In genomic region chr2:61065706-61066688, GRCh38 we compare ENCODE assay signal across 1 cellular context.
A peak's percentile ranks its signal among the peaks of the same experiment; 100 is the strongest.
TF ChIP-seq lines count a peak whose summit lies in the region.

Gene SANBR (plus strand): TSS chr2:61065871. CDS start chr2:61070351, 4,480 bp downstream.

TF ChIP-seq in HepG2, 621 proteins besides CTCF, POLR2A, EP300 and RAD21 (continued from another document and continues in another):
- TF ChIP-seq POGZ (CRISPR knock-in tag; IDR thresholded peaks at IDR 0.05) (peak; percentile 62; the same call in 1 of the 2 replicates), ARNT2 (CRISPR knock-in tag; IDR thresholded peaks at IDR 0.05; ENCODE audit: low read depth) (peak; percentile 90), ZNF367 (CRISPR knock-in tag; IDR thresholded peaks at IDR 0.05; ENCODE audit: borderline replicate concordance) (peak; percentile 62; the same call in 1 of the 2 replicates), MAX (IDR thresholded peaks at IDR 0.05) (peak; percentile 78; the same call in 1 of the 2 replicates), ZNF7 (CRISPR knock-in tag; IDR thresholded peaks at IDR 0.05) (no peak), ZFP1 (CRISPR knock-in tag; IDR thresholded peaks at IDR 0.05) (no peak), ZNF572 (CRISPR knock-in tag; IDR thresholded peaks at IDR 0.05) (0 out of 2 replicates have a peak, but pooled peaks have one; percentile 42), MED8 (CRISPR knock-in tag; IDR thresholded peaks at IDR 0.05; ENCODE audit: insufficient replicate concordance) (no peak), ZMAT3 (CRISPR knock-in tag; conservative IDR thresholded peaks at IDR 0.05) (peak; percentile 76; the same call in 1 of the 2 replicates), GZF1 (CRISPR knock-in tag; IDR thresholded peaks at IDR 0.05) (no peak), POGK (CRISPR knock-in tag; conservative IDR thresholded peaks at IDR 0.05) (peak; percentile 90), ZNF407 (CRISPR knock-in tag; IDR thresholded peaks at IDR 0.05; ENCODE audit: not compliant biosample characterization) (peak; percentile 76), ZNF761 (CRISPR knock-in tag; conservative IDR thresholded peaks at IDR 0.05) (peak; percentile 64), ZFP36 (IDR thresholded peaks at IDR 0.05; ENCODE audit: borderline replicate concordance, low read depth, low read length, partially characterized antibody) (no peak), TRIM24 (CRISPR knock-in tag; IDR thresholded peaks at IDR 0.05) (no peak), HOXA5 (CRISPR knock-in tag; IDR thresholded peaks at IDR 0.05) (0 out of 2 replicates have a peak, but pooled peaks have one; percentile 53), PAXIP1 (CRISPR knock-in tag; conservative IDR thresholded peaks at IDR 0.05) (peak; percentile 56), BRCA1 (CRISPR knock-in tag; IDR thresholded peaks at IDR 0.05) (0 out of 2 replicates have a peak, but pooled peaks have one; percentile 32), FOXK2 (IDR thresholded peaks at IDR 0.05) (no peak), ZNF18 (CRISPR knock-in tag; IDR thresholded peaks at IDR 0.05; ENCODE audit: insufficient replicate concordance) (no peak), SOX5 (CRISPR knock-in tag; IDR thresholded peaks at IDR 0.05; ENCODE audit: borderline replicate concordance) (no peak; the same call in 1 of the 2 replicates), ZNF362 (CRISPR knock-in tag; IDR thresholded peaks at IDR 0.05; ENCODE audit: borderline replicate concordance) (peak; percentile 13; the same call in 1 of the 2 replicates), NR2F1 (CRISPR knock-in tag; IDR thresholded peaks at IDR 0.05) (peak; percentile 73 to 80), DNMT3B (CRISPR knock-in tag; conservative IDR thresholded peaks at IDR 0.05) (no peak), MXD4 (CRISPR knock-in tag; IDR thresholded peaks at IDR 0.05) (peak; percentile 87), FOSL2 (CRISPR knock-in tag; IDR thresholded peaks at IDR 0.05) (peak; percentile 45), ZBTB10 (CRISPR knock-in tag; IDR thresholded peaks at IDR 0.05; ENCODE audit: borderline replicate concordance) (0 out of 2 replicates have a peak, but pooled peaks have one; percentile 55), CENPX (CRISPR knock-in tag; IDR thresholded peaks at IDR 0.05) (no peak), BRD4 (CRISPR knock-in tag; IDR thresholded peaks at IDR 0.05) (peak; percentile 21; the same call in 1 of the 2 replicates), DMAP1 (CRISPR knock-in tag; IDR thresholded peaks at IDR 0.05) (peak; percentile 77; the same call in 1 of the 2 replicates)
